8 cellular contexts compared by ENCODE assay signal in the genomic region with DNA sequence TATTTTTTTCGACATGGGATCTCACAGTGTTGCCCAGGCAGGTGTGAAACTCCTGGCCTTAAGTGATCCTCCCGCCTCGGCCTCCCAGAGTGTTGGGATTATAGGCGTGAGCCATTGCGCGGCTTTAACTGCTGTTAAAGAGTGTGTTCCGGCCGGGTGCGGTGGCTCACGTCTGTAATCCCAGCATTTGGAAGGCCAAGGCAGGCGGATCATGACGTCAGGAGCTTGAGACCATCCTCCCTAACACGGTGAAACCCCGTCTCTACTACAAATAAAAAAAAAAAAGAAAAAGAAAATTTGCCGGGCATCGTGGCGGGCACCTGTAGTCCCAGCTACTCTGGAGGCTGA. TPM values are rescaled to one million over a fixed set of nuclear protein-coding genes. Genes with fewer than 3 reads are reported as not detected.
DNase-seq lines count a peak whose midpoint lies in the region; ATAC-seq and TF ChIP-seq lines count a peak whose summit lies in the region.

No MANE protein-coding gene starts in this region.

- no peaks in the 10 kb centered on the region for H3K36me3 ChIP-seq in Loucy (ENCODE audit: insufficient read depth, low read length)

- H3K9me2 ChIP-seq in Loucy (replicated peaks; ENCODE audit: low read depth, low read length): no peaks in the 10 kb centered on the region

- POLR2A ChIA-PET in naive thymus-derived CD8-positive, alpha-beta T cell (lab: Charles Lee): interaction anchor here (1.1 to 2.6 kb wide), 4 partner anchors 11 to 248 kb away, joined by 3 to 7 read pairs (median 4); a partner anchor contains a TSS

- H3K27me3 ChIP-seq in Loucy (ENCODE audit: insufficient read depth, low read length, poor library complexity, severe bottlenecking): no peaks in the 10 kb centered on the region

- peaks cover 13% of the 10 kb centered on the region for H3K4me1 ChIP-seq in Loucy (ENCODE audit: insufficient read depth, low read length, poor library complexity, severe bottlenecking)

- H3K79me2 ChIP-seq in Loucy (ENCODE audit: insufficient read depth, low read length): peaks cover 62% of the 10 kb centered on the region

- H3K36me3 Mint-ChIP-seq in naive thymus-derived CD8-positive, alpha-beta T cell: peaks cover 0 to 6% (median 0%) of the 10 kb centered on the region in 3 donors

- H3K4me3 ChIP-seq in Loucy (ENCODE audit: low read length, poor library complexity, severe bottlenecking) (peak overlapping the region; percentile 76), coronary artery (peak overlapping the region; percentile 92)

- no peaks in the 10 kb centered on the region for H3K27me3 Mint-ChIP-seq in naive thymus-derived CD8-positive, alpha-beta T cell

- H3K9ac ChIP-seq in Loucy (ENCODE audit: low read depth, low read length, poor library complexity, severe bottlenecking): peak overlapping the region; percentile 83

- H3K9me3 ChIP-seq in Loucy (ENCODE audit: insufficient read depth, low read depth, low read length): no peaks in the 10 kb centered on the region

- H3K27ac Mint-ChIP-seq in naive thymus-derived CD8-positive, alpha-beta T cell: peak overlapping the region in 8 of 10 donors; percentile 87 to 99 (median 97)

- DNase-seq in coronary artery (ENCODE audit: low spot score) (no peak), SIG-M5 (lab: John Stamatoyannopoulos, UW) (no peak)
- DNase-seq in naive thymus-derived CD8-positive, alpha-beta T cell: no peak
- DNase-seq in activated effector memory CD4-positive, alpha-beta T cell treated with Interleukin-2 at 50 U/mL for 16 hours: no peak

- peak overlapping the region; percentile 80 for H3K4me2 ChIP-seq in Loucy (ENCODE audit: low read depth, low read length, poor library complexity, severe bottlenecking)

- H2AFZ ChIP-seq in Loucy (ENCODE audit: low read length): no peak overlapping the region

- H3K27ac ChIP-seq in C4-2B (peak overlapping the region; percentile 85), coronary artery (peak overlapping the region; percentile 99)

- peaks cover 12% of the 10 kb centered on the region for H4K20me1 ChIP-seq in Loucy (ENCODE audit: insufficient read depth, low read length, poor library complexity, severe bottlenecking)

- H3K4me3 Mint-ChIP-seq in naive thymus-derived CD8-positive, alpha-beta T cell: peak overlapping the region; percentile 84 to 99 (median 94)

- peaks cover 15 to 64% (median 48%) of the 10 kb centered on the region in 4 donors for H3K4me1 Mint-ChIP-seq in naive thymus-derived CD8-positive, alpha-beta T cell

- H3F3A ChIP-seq in Loucy (ENCODE audit: low read depth): no peaks in the 10 kb centered on the region

- H3K9me3 Mint-ChIP-seq in naive thymus-derived CD8-positive, alpha-beta T cell: no peaks in the 10 kb centered on the region

- no peak for ATAC-seq in naive thymus-derived CD8-positive, alpha-beta T cell
- ATAC-seq in HG03571 (IDR thresholded peaks at IDR 0.05; ENCODE audit: unreplicated experiment) (no peak), GM19351 (IDR thresholded peaks at IDR 0.05; ENCODE audit: unreplicated experiment) (no peak)

- TF ChIP-seq CTCF in C4-2B (conservative IDR thresholded peaks at IDR 0.05) (no peak), Loucy (conservative IDR thresholded peaks at IDR 0.05; ENCODE audit: low read length) (no peak), coronary artery (IDR thresholded peaks at IDR 0.05) (no peak)

RNA-seq across cellular contexts. Expression of a gene that starts 1.1 kb away (rescaled TPM):
- 10 to 100 TPM; 24.6 to 27.5 TPM for total RNA-seq in naive thymus-derived CD8-positive, alpha-beta T cell
- 10 to 100 TPM; 17.5 to 23.0 (median 21.6) TPM for polyA plus RNA-seq in naive thymus-derived CD8-positive, alpha-beta T cell
